ENCODE assay signal across 27 cellular contexts in the genomic region with DNA sequence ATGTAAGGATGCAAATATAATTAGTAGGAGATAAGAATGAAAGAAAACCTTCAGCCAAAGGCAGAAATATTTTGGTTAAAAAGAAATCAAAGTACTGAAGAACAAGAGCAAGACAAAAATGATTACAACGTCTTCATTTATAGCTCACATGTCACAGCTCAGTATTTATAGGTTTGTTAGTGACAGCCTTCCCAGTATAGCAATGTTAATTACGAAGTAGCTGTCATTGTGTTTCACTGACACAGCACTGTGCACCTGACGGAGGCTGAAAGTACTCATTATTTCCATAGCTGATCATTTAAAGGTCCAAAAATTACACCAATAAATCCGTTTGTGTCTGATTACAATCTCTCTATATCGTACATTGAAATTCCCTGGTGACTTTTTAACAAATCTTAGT. TPM values are rescaled to one million over a fixed set of nuclear protein-coding genes. Genes with fewer than 3 reads are reported as not detected.
"Had no signal": no experiment of that assay in that cellular context is flagged by ENCODE, and none has a peak within 500 bp of the region (broad histone marks: within the 10 kb centered on the region; RNA-seq: fewer than 3 reads in every experiment).

No MANE protein-coding gene starts in this region.

- H3K27ac ChIP-seq: adrenal gland, SJSA1 had no signal

- H3K4me3 Mint-ChIP-seq: activated CD8-positive, alpha-beta T cell treated with anti-CD3 and anti-CD28 coated beads, Interleukin-2, amount 10 ng/mL, durations not matched to agents 7 days and 5 days; activated naive CD8-positive, alpha-beta T cell treated with anti-CD3 and anti-CD28 coated beads, Interleukin-2, amount 10 ng/mL, durations not matched to agents 7 days and 5 days; T-helper 17 cell; WTC11 had no signal

- H3K4me1 ChIP-seq: adrenal gland, SJSA1 had no signal

- ATAC-seq: activated CD8-positive, alpha-beta T cell treated with anti-CD3 and anti-CD28 coated beads, Interleukin-2, amount 10 ng/mL, durations not matched to agents 7 days and 5 days; K562; Panc1; T-helper 17 cell; WTC11 had no signal

- H3K9me3 Mint-ChIP-seq: activated naive CD8-positive, alpha-beta T cell treated with anti-CD3 and anti-CD28 coated beads, Interleukin-2, amount 10 ng/mL, durations not matched to agents 7 days and 5 days; WTC11 had no signal

- H3K36me3 ChIP-seq: adrenal gland, SJSA1 had no signal

- H3K36me3 Mint-ChIP-seq: activated naive CD8-positive, alpha-beta T cell treated with anti-CD3 and anti-CD28 coated beads, Interleukin-2, amount 10 ng/mL, durations not matched to agents 7 days and 5 days; WTC11 had no signal

- H3K27ac Mint-ChIP-seq: activated CD8-positive, alpha-beta T cell treated with anti-CD3 and anti-CD28 coated beads, Interleukin-2, amount 10 ng/mL, durations not matched to agents 7 days and 5 days; activated naive CD8-positive, alpha-beta T cell treated with anti-CD3 and anti-CD28 coated beads, Interleukin-2, amount 10 ng/mL, durations not matched to agents 7 days and 5 days; T-helper 17 cell; WTC11 had no signal

- H3K9me3 ChIP-seq: adrenal gland, SJSA1 had no signal

- H3K4me3 ChIP-seq: adrenal gland, K562, SJSA1 had no signal

- H3K27me3 ChIP-seq: adrenal gland, SJSA1 had no signal

- DNase-seq: activated CD4-positive, alpha-beta T cell treated with anti-CD3 and anti-CD28 coated beads for 48 hours; activated CD4-positive, alpha-beta T cell treated with anti-CD3 and anti-CD28 coated beads, Interleukin-2, amount 50 U/mL, for 4 hours; activated CD4-positive, CD25-positive, alpha-beta regulatory T cell treated with anti-CD3 and anti-CD28 coated beads, Interleukin-2, amount 50 U/mL, for 72 hours; activated CD8-positive, alpha-beta memory T cell treated with anti-CD3 and anti-CD28 coated beads, Interleukin-2, amount 50 U/mL, for 48 hours; activated CD8-positive, alpha-beta T cell treated with anti-CD3 and anti-CD28 coated beads, Interleukin-2, amount 10 ng/mL, durations not matched to agents 7 days and 5 days; activated naive CD4-positive, alpha-beta T cell treated with anti-CD3 and anti-CD28 coated beads, Interleukin-2, amount 50 U/mL, for 16 hours; activated naive CD8-positive, alpha-beta T cell treated with anti-CD3 and anti-CD28 coated beads, Interleukin-2, amount 10 ng/mL, durations not matched to agents 7 days and 5 days; activated T-cell treated with anti-CD3 and anti-CD28 coated beads, Interleukin-2, amount 50 U/mL, for 1 hour; adrenal gland; anterior cingulate cortex; cerebellar nuclear complex; Kasumi-1; NCI-H146; NCI-H1930; NCI-H2171; NCI-H226; NCI-H526; NCI-H82; RPMI8226; SHP77; T-helper 17 cell; T-helper 9 cell had no signal

- H3K27me3 Mint-ChIP-seq: activated naive CD8-positive, alpha-beta T cell treated with anti-CD3 and anti-CD28 coated beads, Interleukin-2, amount 10 ng/mL, durations not matched to agents 7 days and 5 days; T-helper 17 cell had no signal

- H3K4me1 Mint-ChIP-seq: activated naive CD8-positive, alpha-beta T cell treated with anti-CD3 and anti-CD28 coated beads, Interleukin-2, amount 10 ng/mL, durations not matched to agents 7 days and 5 days; T-helper 17 cell; WTC11 had no signal

RNA-seq across cellular contexts. Expression of gene OSTN, which starts 0.6 kb away (rescaled TPM):
- total RNA-seq: activated CD8-positive, alpha-beta T cell treated with anti-CD3 and anti-CD28 coated beads, Interleukin-2, amount 10 ng/mL, durations not matched to agents 7 days and 5 days; activated naive CD8-positive, alpha-beta T cell treated with anti-CD3 and anti-CD28 coated beads, Interleukin-2, amount 10 ng/mL, durations not matched to agents 7 days and 5 days; adrenal gland; K562; NCI-H460; SJSA1; T-helper 17 cell; WTC11 had no signal
- polyA plus RNA-seq: adrenal gland, K562 had no signal
